In the genomic region with DNA sequence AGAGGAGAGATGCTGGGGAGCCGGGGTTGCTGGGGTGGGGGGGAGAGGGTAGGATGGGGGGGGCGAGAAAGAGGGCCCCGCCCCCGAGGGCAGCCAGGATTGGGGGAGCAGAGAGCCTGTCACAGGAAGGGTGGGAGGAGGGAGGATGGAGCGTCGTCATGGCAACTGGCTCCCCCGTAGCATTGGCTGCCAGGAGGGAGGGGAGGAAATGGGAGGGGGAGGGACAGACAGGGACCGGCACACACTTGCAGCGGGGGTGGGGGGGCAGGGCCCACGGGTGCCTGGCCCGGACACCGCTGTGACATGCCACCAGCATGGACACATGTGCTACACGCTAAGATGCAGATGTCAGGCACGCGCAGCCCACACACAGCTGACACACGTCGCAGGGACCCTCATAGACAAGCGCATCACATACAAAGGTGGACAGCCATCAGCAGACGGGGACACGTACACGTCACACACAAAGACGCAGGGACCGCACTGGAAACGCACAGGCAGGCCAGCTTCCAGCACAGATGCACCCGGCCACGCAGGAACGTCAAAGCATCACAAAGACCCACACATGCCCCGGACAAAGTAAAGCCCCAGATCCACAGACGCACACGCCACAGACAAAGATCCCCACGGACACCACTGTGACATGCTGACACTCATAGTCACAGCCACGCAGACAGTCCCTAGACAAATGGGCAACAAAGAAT, we compare ENCODE assay signal across 1 cellular context.
TF ChIP-seq lines count a peak whose summit lies in the region.

A gene with protein sequence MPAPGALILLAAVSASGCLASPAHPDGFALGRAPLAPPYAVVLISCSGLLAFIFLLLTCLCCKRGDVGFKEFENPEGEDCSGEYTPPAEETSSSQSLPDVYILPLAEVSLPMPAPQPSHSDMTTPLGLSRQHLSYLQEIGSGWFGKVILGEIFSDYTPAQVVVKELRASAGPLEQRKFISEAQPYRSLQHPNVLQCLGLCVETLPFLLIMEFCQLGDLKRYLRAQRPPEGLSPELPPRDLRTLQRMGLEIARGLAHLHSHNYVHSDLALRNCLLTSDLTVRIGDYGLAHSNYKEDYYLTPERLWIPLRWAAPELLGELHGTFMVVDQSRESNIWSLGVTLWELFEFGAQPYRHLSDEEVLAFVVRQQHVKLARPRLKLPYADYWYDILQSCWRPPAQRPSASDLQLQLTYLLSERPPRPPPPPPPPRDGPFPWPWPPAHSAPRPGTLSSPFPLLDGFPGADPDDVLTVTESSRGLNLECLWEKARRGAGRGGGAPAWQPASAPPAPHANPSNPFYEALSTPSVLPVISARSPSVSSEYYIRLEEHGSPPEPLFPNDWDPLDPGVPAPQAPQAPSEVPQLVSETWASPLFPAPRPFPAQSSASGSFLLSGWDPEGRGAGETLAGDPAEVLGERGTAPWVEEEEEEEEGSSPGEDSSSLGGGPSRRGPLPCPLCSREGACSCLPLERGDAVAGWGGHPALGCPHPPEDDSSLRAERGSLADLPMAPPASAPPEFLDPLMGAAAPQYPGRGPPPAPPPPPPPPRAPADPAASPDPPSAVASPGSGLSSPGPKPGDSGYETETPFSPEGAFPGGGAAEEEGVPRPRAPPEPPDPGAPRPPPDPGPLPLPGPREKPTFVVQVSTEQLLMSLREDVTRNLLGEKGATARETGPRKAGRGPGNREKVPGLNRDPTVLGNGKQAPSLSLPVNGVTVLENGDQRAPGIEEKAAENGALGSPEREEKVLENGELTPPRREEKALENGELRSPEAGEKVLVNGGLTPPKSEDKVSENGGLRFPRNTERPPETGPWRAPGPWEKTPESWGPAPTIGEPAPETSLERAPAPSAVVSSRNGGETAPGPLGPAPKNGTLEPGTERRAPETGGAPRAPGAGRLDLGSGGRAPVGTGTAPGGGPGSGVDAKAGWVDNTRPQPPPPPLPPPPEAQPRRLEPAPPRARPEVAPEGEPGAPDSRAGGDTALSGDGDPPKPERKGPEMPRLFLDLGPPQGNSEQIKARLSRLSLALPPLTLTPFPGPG (N-terminal part only) (minus strand): TSS at position 36 of the 704 bp plus-strand sequence. CDS start 259 bp downstream, outside the sequence.

TF ChIP-seq in GM23338, 12 proteins besides CTCF, POLR2A, EP300 and RAD21 (continued from another document):
- TF ChIP-seq, protein P1, sequence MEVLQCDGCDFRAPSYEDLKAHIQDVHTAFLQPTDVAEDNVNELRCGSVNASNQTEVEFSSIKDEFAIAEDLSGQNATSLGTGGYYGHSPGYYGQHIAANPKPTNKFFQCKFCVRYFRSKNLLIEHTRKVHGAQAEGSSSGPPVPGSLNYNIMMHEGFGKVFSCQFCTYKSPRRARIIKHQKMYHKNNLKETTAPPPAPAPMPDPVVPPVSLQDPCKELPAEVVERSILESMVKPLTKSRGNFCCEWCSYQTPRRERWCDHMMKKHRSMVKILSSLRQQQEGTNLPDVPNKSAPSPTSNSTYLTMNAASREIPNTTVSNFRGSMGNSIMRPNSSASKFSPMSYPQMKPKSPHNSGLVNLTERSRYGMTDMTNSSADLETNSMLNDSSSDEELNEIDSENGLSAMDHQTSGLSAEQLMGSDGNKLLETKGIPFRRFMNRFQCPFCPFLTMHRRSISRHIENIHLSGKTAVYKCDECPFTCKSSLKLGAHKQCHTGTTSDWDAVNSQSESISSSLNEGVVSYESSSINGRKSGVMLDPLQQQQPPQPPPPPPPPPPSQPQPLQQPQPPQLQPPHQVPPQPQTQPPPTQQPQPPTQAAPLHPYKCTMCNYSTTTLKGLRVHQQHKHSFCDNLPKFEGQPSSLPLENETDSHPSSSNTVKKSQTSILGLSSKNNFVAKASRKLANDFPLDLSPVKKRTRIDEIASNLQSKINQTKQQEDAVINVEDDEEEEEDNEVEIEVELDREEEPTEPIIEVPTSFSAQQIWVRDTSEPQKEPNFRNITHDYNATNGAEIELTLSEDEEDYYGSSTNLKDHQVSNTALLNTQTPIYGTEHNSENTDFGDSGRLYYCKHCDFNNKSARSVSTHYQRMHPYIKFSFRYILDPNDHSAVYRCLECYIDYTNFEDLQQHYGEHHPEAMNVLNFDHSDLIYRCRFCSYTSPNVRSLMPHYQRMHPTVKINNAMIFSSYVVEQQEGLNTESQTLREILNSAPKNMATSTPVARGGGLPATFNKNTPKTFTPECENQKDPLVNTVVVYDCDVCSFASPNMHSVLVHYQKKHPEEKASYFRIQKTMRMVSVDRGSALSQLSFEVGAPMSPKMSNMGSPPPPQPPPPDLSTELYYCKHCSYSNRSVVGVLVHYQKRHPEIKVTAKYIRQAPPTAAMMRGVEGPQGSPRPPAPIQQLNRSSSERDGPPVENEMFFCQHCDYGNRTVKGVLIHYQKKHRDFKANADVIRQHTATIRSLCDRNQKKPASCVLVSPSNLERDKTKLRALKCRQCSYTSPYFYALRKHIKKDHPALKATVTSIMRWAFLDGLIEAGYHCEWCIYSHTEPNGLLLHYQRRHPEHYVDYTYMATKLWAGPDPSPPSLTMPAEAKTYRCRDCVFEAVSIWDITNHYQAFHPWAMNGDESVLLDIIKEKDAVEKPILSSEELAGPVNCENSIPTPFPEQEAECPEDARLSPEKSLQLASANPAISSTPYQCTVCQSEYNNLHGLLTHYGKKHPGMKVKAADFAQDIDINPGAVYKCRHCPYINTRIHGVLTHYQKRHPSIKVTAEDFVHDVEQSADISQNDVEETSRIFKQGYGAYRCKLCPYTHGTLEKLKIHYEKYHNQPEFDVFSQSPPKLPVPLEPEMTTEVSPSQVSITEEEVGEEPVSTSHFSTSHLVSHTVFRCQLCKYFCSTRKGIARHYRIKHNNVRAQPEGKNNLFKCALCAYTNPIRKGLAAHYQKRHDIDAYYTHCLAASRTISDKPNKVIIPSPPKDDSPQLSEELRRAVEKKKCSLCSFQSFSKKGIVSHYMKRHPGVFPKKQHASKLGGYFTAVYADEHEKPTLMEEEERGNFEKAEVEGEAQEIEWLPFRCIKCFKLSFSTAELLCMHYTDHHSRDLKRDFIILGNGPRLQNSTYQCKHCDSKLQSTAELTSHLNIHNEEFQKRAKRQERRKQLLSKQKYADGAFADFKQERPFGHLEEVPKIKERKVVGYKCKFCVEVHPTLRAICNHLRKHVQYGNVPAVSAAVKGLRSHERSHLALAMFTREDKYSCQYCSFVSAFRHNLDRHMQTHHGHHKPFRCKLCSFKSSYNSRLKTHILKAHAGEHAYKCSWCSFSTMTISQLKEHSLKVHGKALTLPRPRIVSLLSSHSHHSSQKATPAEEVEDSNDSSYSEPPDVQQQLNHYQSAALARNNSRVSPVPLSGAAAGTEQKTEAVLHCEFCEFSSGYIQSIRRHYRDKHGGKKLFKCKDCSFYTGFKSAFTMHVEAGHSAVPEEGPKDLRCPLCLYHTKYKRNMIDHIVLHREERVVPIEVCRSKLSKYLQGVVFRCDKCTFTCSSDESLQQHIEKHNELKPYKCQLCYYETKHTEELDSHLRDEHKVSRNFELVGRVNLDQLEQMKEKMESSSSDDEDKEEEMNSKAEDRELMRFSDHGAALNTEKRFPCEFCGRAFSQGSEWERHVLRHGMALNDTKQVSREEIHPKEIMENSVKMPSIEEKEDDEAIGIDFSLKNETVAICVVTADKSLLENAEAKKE (CRISPR knock-in tag; IDR thresholded peaks at IDR 0.05) = no peak
- TF ChIP-seq CREB1 (CRISPR knock-in tag; IDR thresholded peaks at IDR 0.05; ENCODE audit: low read depth) (no peak), JUNB (IDR thresholded peaks at IDR 0.05; ENCODE audit: unreplicated experiment) (no peak), ZNF331 (CRISPR knock-in tag; IDR thresholded peaks at IDR 0.05; ENCODE audit: low read depth) (no peak), NANOG (IDR thresholded peaks at IDR 0.05; ENCODE audit: borderline replicate concordance) (no peak), POLR2AphosphoS5 (IDR thresholded peaks at IDR 0.05; ENCODE audit: low read depth) (no peak)
